ENCODE assay signal across 9 cellular contexts in genomic region chr1:216528816-216529215, GRCh38.
DNase-seq lines count a peak whose midpoint lies in the region; ATAC-seq and TF ChIP-seq lines count a peak whose summit lies in the region.
"Had no signal": no experiment of that assay in that cellular context is flagged by ENCODE, and none has a peak within 500 bp of the region (broad histone marks: within the 10 kb centered on the region; RNA-seq: fewer than 3 reads in every experiment).

No MANE protein-coding gene starts in this region.

- TF ChIP-seq POLR2A in lower leg skin (IDR thresholded peaks at IDR 0.05), result no peak

- H3K4me3 ChIP-seq in epithelial cell of esophagus (ENCODE audit: low read length) (no peak overlapping the region), lower leg skin (ENCODE audit: low read depth, poor library complexity, severe bottlenecking) (no peak overlapping the region)

- DNase-seq in epithelial cell of esophagus (ENCODE audit: low read depth), result peak; percentile 58
- no peak for DNase-seq in activated naive CD4-positive, alpha-beta T cell treated with Interleukin-2 at 50 U/mL for 16 hours
- no peak for DNase-seq in lower leg skin (ENCODE audit: low spot score in 2 of 2)
- no peak for DNase-seq in activated CD4-positive, alpha-beta T cell treated with anti-CD3 and anti-CD28 coated beads, Interleukin-2, amount 50 U/mL, for 4 hours
- no peak for DNase-seq in NCI-H146 (lab: John Stamatoyannopoulos, UW)
- DNase-seq: caudate nucleus had no signal

- ATAC-seq in GM18498 (IDR thresholded peaks at IDR 0.05; ENCODE audit: unreplicated experiment), result peak; percentile 94
- ATAC-seq in GM21447 (IDR thresholded peaks at IDR 0.05; ENCODE audit: unreplicated experiment), result peak; percentile 93
- peak; percentile 91 for ATAC-seq in HG03378 (IDR thresholded peaks at IDR 0.05; ENCODE audit: unreplicated experiment)

- TF ChIP-seq CTCF in epithelial cell of esophagus (IDR thresholded peaks at IDR 0.05; ENCODE audit: insufficient read depth, low read depth, low read length, missing control alignments) (no peak), lower leg skin (IDR thresholded peaks at IDR 0.05) (no peak)

- WGBS in lower leg skin, 2 donors, result 20 to 46% methylated on average over 1 of the region's 1 CpG

- intact Hi-C loops in lower leg skin (cut with DNase I; ENCODE audit: low total_unique reads), result no loop called here
